ENCODE assay signal across 11 cellular contexts in the genomic region with DNA sequence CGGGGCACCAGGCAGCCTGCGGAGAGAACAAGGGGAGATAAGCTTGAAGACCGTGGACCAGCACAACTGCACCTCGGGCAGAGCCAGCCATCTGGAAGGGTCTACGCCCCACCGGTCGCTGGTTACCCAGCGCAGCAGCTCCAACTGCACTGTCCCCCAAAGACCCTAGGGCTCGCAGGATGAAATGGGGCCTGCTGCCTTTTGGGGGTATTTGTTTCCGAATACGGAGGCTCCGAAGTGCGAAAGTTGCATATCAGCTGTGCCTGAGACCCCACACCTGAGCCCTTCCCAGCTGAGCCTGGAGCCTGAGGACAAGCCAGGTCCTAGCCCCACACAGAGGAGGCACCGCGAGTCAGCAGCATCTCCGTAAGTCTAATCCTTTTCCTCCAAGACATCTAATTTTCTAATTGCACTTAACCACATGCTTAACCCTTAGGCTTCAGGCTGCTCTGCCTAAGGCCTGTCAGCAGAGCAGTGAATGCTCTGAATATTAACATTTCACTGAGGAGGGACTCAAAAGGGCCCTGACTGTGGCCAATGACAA. TPM values are rescaled to one million over a fixed set of nuclear protein-coding genes. Genes with fewer than 3 reads are reported as not detected.
DNase-seq lines count a peak whose midpoint lies in the region; TF ChIP-seq lines count a peak whose summit lies in the region.
"Had no signal": no experiment of that assay in that cellular context is flagged by ENCODE, and none has a peak within 500 bp of the region (broad histone marks: within the 10 kb centered on the region; RNA-seq: fewer than 3 reads in every experiment).

No MANE protein-coding gene starts in this region.

- intact Hi-C loops in dorsolateral prefrontal cortex (cut with DNase I): no loop called here

- peak overlapping the region; percentile 56 for H3K4me2 ChIP-seq in parathyroid adenoma (ENCODE audit: low read length)
- H3K4me2 ChIP-seq: KMS-11 had no signal

- peak overlapping the region; percentile 68 for H2AFZ ChIP-seq in parathyroid adenoma

- no peaks in the 10 kb centered on the region for H3K36me3 ChIP-seq in parathyroid adenoma (ENCODE audit: control insufficient read depth, insufficient read depth, low read length)

- H3K4me1 ChIP-seq in parathyroid adenoma: peaks cover 17% of the 10 kb centered on the region

- TF ChIP-seq CTCF in fibroblast of villous mesenchyme (IDR thresholded peaks at IDR 0.05; ENCODE audit: insufficient read depth, low read depth, low read length): no peak
- no peak for TF ChIP-seq CTCF in parathyroid adenoma (IDR thresholded peaks at IDR 0.05)
- no peak for TF ChIP-seq CTCF in dorsolateral prefrontal cortex (IDR thresholded peaks at IDR 0.05 in 54 of 56, conservative IDR thresholded peaks at IDR 0.05 in 2 of 56; ENCODE audit: low read depth in 1 of 56, partially characterized antibody in 56 of 56)

- H3K9me3 ChIP-seq in parathyroid adenoma (ENCODE audit: control insufficient read depth, low read length): no peaks in the 10 kb centered on the region

- peak overlapping the region; percentile 6 for H3K4me3 ChIP-seq in fibroblast of villous mesenchyme (ENCODE audit: low read depth, low read length)
- peak overlapping the region; percentile 46 for H3K4me3 ChIP-seq in parathyroid adenoma (ENCODE audit: low read depth, low read length)
- peak overlapping the region in 4 of 59 donors; percentile 8 to 19 (median 12) for H3K4me3 ChIP-seq in dorsolateral prefrontal cortex

- peaks cover 16% of the 10 kb centered on the region for H3K79me2 ChIP-seq in parathyroid adenoma

- H3K9ac ChIP-seq in parathyroid adenoma: no peak overlapping the region
- H3K9ac ChIP-seq: KMS-11 had no signal

- H3K27ac ChIP-seq in parathyroid adenoma (peak overlapping the region; percentile 79), dorsolateral prefrontal cortex (peak overlapping the region in 22 of 59 donors; percentile 1 to 97 (median 36))
- H3K27ac ChIP-seq: KMS-11 had no signal

- H3K27me3 ChIP-seq in parathyroid adenoma (ENCODE audit: control insufficient read depth, insufficient read depth, low read length) (no peaks in the 10 kb centered on the region), dorsolateral prefrontal cortex (no peaks in the 10 kb centered on the region)

- DNase-seq in D341Med (ENCODE audit: low spot score) (peak; percentile 65), RPMI8226 (peak; percentile 33), fibroblast of villous mesenchyme (ENCODE audit: low read depth) (no peak), dorsolateral prefrontal cortex (no peak), SIG-M5 (lab: John Stamatoyannopoulos, UW) (no peak), CD1c-positive myeloid dendritic cell (ENCODE audit: extremely low spot score) (no peak), putamen (ENCODE audit: low spot score) (no peak)
- DNase-seq: activated T-cell treated with anti-CD3 and anti-CD28 coated beads, Interleukin-2, amount 50 U/mL, for 48 hours; CD8-positive, alpha-beta T cell had no signal

RNA-seq across cellular contexts. Expression of a gene that starts 4.0 kb away (rescaled TPM):
- 72.5 and 88.6 TPM in 2 replicates for total RNA-seq in fibroblast of villous mesenchyme
- total RNA-seq in dorsolateral prefrontal cortex: 10 to 100 TPM; 29.4 to 72.9 (median 48.3) TPM

Comparison
In these comparisons a context has a peak if more than half of its experiments do, and no peak if none do; other contexts are left out.
1. DNase-seq: peak in D341Med (single experiment) and RPMI8226 (single experiment); none in fibroblast of villous mesenchyme (single experiment), dorsolateral prefrontal cortex (0 of 10), SIG-M5 (single experiment), CD1c-positive myeloid dendritic cell (single experiment) and putamen (single experiment).